20 cellular contexts compared by ENCODE assay signal in the genomic region with DNA sequence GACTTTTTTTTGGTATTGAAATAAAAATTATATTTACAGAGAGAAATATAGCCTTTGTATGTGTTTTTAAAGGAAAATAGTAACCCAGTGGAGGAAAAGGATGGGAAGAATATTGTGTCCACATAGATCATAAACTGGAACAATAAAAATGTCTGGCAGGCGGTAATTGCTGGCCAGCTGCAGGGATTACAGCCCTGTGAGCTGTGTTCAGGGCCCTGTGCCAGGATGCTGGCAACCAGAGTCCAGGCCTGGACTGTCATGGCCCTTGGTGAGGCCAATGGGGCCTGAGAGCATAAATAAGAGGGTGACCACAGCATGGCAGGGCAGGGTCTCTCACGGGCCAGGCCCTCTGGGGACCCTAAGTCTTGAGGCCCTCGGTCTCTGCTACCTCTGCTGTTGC.
DNase-seq lines count a peak whose midpoint lies in the region; ATAC-seq and TF ChIP-seq lines count a peak whose summit lies in the region.
"Had no signal": no experiment of that assay in that cellular context is flagged by ENCODE, and none has a peak within 500 bp of the region (broad histone marks: within the 10 kb centered on the region; RNA-seq: fewer than 3 reads in every experiment).

No MANE protein-coding gene starts in this region.

- peak; percentile 11 for DNase-seq in Ammon's horn (ENCODE audit: low spot score)
- DNase-seq in MG63, result peak; percentile 85
- DNase-seq in prostate gland (ENCODE audit: low spot score), result peak; percentile 32
- DNase-seq in glutamatergic neuron, result no peak
- DNase-seq: activated CD8-positive, alpha-beta T cell treated with anti-CD3 and anti-CD28 coated beads for 36 hours; activated naive CD4-positive, alpha-beta T cell treated with anti-CD3 and anti-CD28 coated beads, Interleukin-2, amount 50 U/mL, for 16 hours; activated T-cell treated with anti-CD3 and anti-CD28 coated beads, Interleukin-2, amount 50 U/mL, for 24 hours; Caco-2; EL; IMR-90; islet precursor cell; mammary epithelial cell; naive thymus-derived CD4-positive, alpha-beta T cell; stimulated activated CD4-positive, alpha-beta T cell treated with anti-CD3 and anti-CD28 coated beads, Interleukin-15, amount 100 ng/mL, for 24 hours; stimulated activated naive B cell treated with anti-CD40 and anti-IgM and Interleukin-4, amounts not matched to agents 10 μg/mL and 1 μg/mL and 100 μg/mL, for 72 hours had no signal

- H3K4me1 ChIP-seq in prostate gland (replicated peaks), result no peaks in the 10 kb centered on the region
- H3K4me1 ChIP-seq: Caco-2, tibial nerve had no signal

- 59% methylated on average over 2 of the region's 3 CpGs for WGBS in prostate gland

- H3K4me1 Mint-ChIP-seq in glutamatergic neuron (ENCODE audit: low read depth, unreplicated experiment), result peaks cover 7% of the 10 kb centered on the region

- no peaks in the 10 kb centered on the region for H3K27me3 ChIP-seq in MG63
- H3K27me3 ChIP-seq in prostate gland (replicated peaks; ENCODE audit: insufficient read depth), result no peaks in the 10 kb centered on the region
- H3K27me3 ChIP-seq: tibial nerve had no signal

- H3K9me3 ChIP-seq in MG63, result no peaks in the 10 kb centered on the region
- no peaks in the 10 kb centered on the region for H3K9me3 ChIP-seq in prostate gland
- H3K9me3 ChIP-seq: Caco-2, tibial nerve had no signal

- H3K27ac ChIP-seq in VCaP (peak overlapping the region; percentile 44), prostate gland (no peak overlapping the region)
- H3K27ac ChIP-seq: tibial nerve had no signal

- H3K9me3 Mint-ChIP-seq in glutamatergic neuron (ENCODE audit: unreplicated experiment), result no peaks in the 10 kb centered on the region
- H3K9me3 Mint-ChIP-seq: activated T-cell treated with anti-CD3 and anti-CD28 coated beads, Interleukin-2, amount 50 U/mL, for 24 hours had no signal

- no peaks in the 10 kb centered on the region for H3K36me3 ChIP-seq in MG63
- no peaks in the 10 kb centered on the region for H3K36me3 ChIP-seq in prostate gland
- H3K36me3 ChIP-seq: tibial nerve had no signal

- no peak for ATAC-seq in HG03439 (IDR thresholded peaks at IDR 0.05; ENCODE audit: unreplicated experiment)
- ATAC-seq in HG02759 (IDR thresholded peaks at IDR 0.05; ENCODE audit: unreplicated experiment), result no peak
- no peak for ATAC-seq in GM19328 (IDR thresholded peaks at IDR 0.05; ENCODE audit: unreplicated experiment)
- ATAC-seq: activated CD8-positive, alpha-beta T cell treated with anti-CD3 and anti-CD28 coated beads for 36 hours; naive thymus-derived CD4-positive, alpha-beta T cell; stimulated activated naive B cell treated with anti-CD40 and anti-IgM and Interleukin-4, amounts not matched to agents 10 μg/mL and 1 μg/mL and 100 μg/mL, for 72 hours had no signal

- H3K4me3 Mint-ChIP-seq in glutamatergic neuron (ENCODE audit: unreplicated experiment), result no peak overlapping the region
- H3K4me3 Mint-ChIP-seq: activated CD8-positive, alpha-beta T cell treated with anti-CD3 and anti-CD28 coated beads for 36 hours; activated T-cell treated with anti-CD3 and anti-CD28 coated beads, Interleukin-2, amount 50 U/mL, for 24 hours; naive thymus-derived CD4-positive, alpha-beta T cell; stimulated activated naive B cell treated with anti-CD40 and anti-IgM and Interleukin-4, amounts not matched to agents 10 μg/mL and 1 μg/mL and 100 μg/mL, for 72 hours had no signal

- no peak overlapping the region for H3K27ac Mint-ChIP-seq in glutamatergic neuron (ENCODE audit: unreplicated experiment)
- H3K27ac Mint-ChIP-seq: activated CD8-positive, alpha-beta T cell treated with anti-CD3 and anti-CD28 coated beads for 36 hours; activated T-cell treated with anti-CD3 and anti-CD28 coated beads, Interleukin-2, amount 50 U/mL, for 24 hours; stimulated activated naive B cell treated with anti-CD40 and anti-IgM and Interleukin-4, amounts not matched to agents 10 μg/mL and 1 μg/mL and 100 μg/mL, for 72 hours had no signal

- intact Hi-C loops in prostate gland (cut with DNase I), result no loop called here

- TF ChIP-seq CTCF in VCaP (conservative IDR thresholded peaks at IDR 0.05) (no peak), prostate gland (IDR thresholded peaks at IDR 0.05) (no peak), glutamatergic neuron (IDR thresholded peaks at IDR 0.05; ENCODE audit: partially characterized antibody, unreplicated experiment) (no peak)

- TF ChIP-seq POLR2A in prostate gland (IDR thresholded peaks at IDR 0.05), result no peak

- H3K36me3 Mint-ChIP-seq in glutamatergic neuron (ENCODE audit: unreplicated experiment), result no peaks in the 10 kb centered on the region
- H3K36me3 Mint-ChIP-seq: naive thymus-derived CD4-positive, alpha-beta T cell; stimulated activated naive B cell treated with anti-CD40 and anti-IgM and Interleukin-4, amounts not matched to agents 10 μg/mL and 1 μg/mL and 100 μg/mL, for 72 hours had no signal

- peaks cover 2% of the 10 kb centered on the region for H3K27me3 Mint-ChIP-seq in glutamatergic neuron (ENCODE audit: unreplicated experiment)

- H3K4me3 ChIP-seq in MG63, result no peak overlapping the region
- H3K4me3 ChIP-seq in prostate gland, result no peak overlapping the region
- H3K4me3 ChIP-seq: tibial nerve had no signal
